ENCODE assay signal across 1 cellular context in genomic region chr13:35014606-35015005, GRCh38.
TF ChIP-seq lines count a peak whose summit lies in the region.

No MANE protein-coding gene starts in this region.

TF ChIP-seq in GM23338, 12 proteins besides CTCF, POLR2A, EP300 and RAD21:
- TF ChIP-seq REST (IDR thresholded peaks at IDR 0.05; ENCODE audit: unreplicated experiment) = no peak
- no peak for TF ChIP-seq EZH2phosphoT487 (IDR thresholded peaks at IDR 0.05; ENCODE audit: unreplicated experiment)
- TF ChIP-seq JUNB (IDR thresholded peaks at IDR 0.05; ENCODE audit: unreplicated experiment) = no peak
- no peak for TF ChIP-seq STAT1 (IDR thresholded peaks at IDR 0.05; ENCODE audit: unreplicated experiment)
